In the genomic region with DNA sequence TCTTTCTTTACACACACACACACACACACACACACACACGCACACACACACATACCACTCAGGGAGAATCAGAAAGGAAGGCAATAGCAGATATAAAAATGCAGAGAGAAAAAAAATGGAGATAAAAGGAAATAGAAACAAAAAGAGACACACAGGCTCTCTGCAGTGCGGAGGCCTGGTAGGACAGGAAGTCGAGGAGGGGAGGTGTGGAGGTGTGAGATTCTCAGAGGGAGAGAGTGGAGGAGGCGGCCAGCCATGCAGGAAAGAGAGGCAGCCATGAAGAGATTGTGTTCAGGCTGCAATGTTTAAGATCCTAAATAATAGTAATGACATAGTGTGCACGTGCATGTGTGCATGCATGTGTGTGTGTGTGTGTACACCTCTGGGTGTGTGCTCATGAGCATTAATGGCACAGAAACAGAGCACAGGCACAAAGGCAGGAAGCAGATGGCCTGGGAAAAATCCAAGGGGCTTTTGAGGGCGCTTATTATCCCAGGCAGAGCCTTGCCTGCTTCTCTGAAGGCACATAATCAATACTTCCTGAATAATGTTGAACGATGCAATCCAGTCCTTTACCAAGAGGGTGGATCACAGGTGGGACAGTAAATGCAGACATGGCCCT, we compare ENCODE assay signal across 9 cellular contexts.
DNase-seq lines count a peak whose midpoint lies in the region; ATAC-seq and TF ChIP-seq lines count a peak whose summit lies in the region.
"Had no signal": no experiment of that assay in that cellular context is flagged by ENCODE, and none has a peak within 500 bp of the region (broad histone marks: within the 10 kb centered on the region; RNA-seq: fewer than 3 reads in every experiment).

No MANE protein-coding gene starts in this region.

- peak; percentile 67 for DNase-seq in activated CD4-positive, alpha-beta T cell treated with anti-CD3 and anti-CD28 coated beads for 36 hours
- DNase-seq in activated CD4-positive, alpha-beta T cell treated with anti-CD3 and anti-CD28 coated beads, Interleukin-2, amount 50 U/mL, for 1 hour, result no peak
- peak; percentile 84 for DNase-seq in NCI-H82 treated with DMSO at 0.1 percent for 48 hours (lab: John Stamatoyannopoulos, UW; ENCODE audit: unreplicated experiment)
- DNase-seq in effector memory CD8-positive, alpha-beta T cell, result peak; percentile 4 to 36 (median 18)
- peak; percentile 30 for DNase-seq in stimulated activated CD8-positive, alpha-beta memory T cell treated with anti-CD3 and anti-CD28 coated beads, Interleukin-4, amount 100 ng/mL, for 48 hours
- DNase-seq in coronary artery (ENCODE audit: low spot score), result no peak
- no peak for DNase-seq in COLO829 (ENCODE audit: low spot score)
- DNase-seq: NCI-H1417 treated with DMSO at 0.1 percent for 48 hours had no signal

- H3K4me3 Mint-ChIP-seq in activated CD4-positive, alpha-beta T cell treated with anti-CD3 and anti-CD28 coated beads for 36 hours, result peak overlapping the region; percentile 2
- peak overlapping the region; percentile 44 to 69 for H3K4me3 Mint-ChIP-seq in effector memory CD8-positive, alpha-beta T cell

- peaks cover 40% of the 10 kb centered on the region for H3K4me1 Mint-ChIP-seq in activated CD4-positive, alpha-beta T cell treated with anti-CD3 and anti-CD28 coated beads for 36 hours
- peaks cover 25 to 33% of the 10 kb centered on the region in 2 donors for H3K4me1 Mint-ChIP-seq in effector memory CD8-positive, alpha-beta T cell (ENCODE audit: low read depth in 2 of 2)

- TF ChIP-seq CTCF in coronary artery (IDR thresholded peaks at IDR 0.05), result no peak

- H3K9me3 Mint-ChIP-seq in activated CD4-positive, alpha-beta T cell treated with anti-CD3 and anti-CD28 coated beads for 36 hours (ENCODE audit: low read depth), result no peaks in the 10 kb centered on the region
- no peaks in the 10 kb centered on the region for H3K9me3 Mint-ChIP-seq in effector memory CD8-positive, alpha-beta T cell

- intact Hi-C loops in activated CD4-positive, alpha-beta T cell treated with anti-CD3 and anti-CD28 coated beads for 36 hours (cut with DNase I, micrococcal nuclease), result no loop called here

- H3K4me3 ChIP-seq in coronary artery, result no peak overlapping the region

- POLR2A ChIA-PET in activated CD4-positive, alpha-beta T cell treated with anti-CD3 and anti-CD28 coated beads for 36 hours (lab: Charles Lee), result no interaction called here

- no peak overlapping the region for H3K27ac ChIP-seq in coronary artery

- peak; percentile 90 for ATAC-seq in activated CD4-positive, alpha-beta T cell treated with anti-CD3 and anti-CD28 coated beads for 36 hours
- peak; percentile 86 for ATAC-seq in effector memory CD8-positive, alpha-beta T cell (replicated peaks)
- ATAC-seq in GM21515 (IDR thresholded peaks at IDR 0.05; ENCODE audit: unreplicated experiment), result no peak

- H3K27ac Mint-ChIP-seq in activated CD4-positive, alpha-beta T cell treated with anti-CD3 and anti-CD28 coated beads for 36 hours, result peak overlapping the region; percentile 83
- H3K27ac Mint-ChIP-seq in effector memory CD8-positive, alpha-beta T cell, result peak overlapping the region; percentile 74 to 98

- no peaks in the 10 kb centered on the region for H3K36me3 Mint-ChIP-seq in activated CD4-positive, alpha-beta T cell treated with anti-CD3 and anti-CD28 coated beads for 36 hours (ENCODE audit: low read depth)
- peaks cover 6% of the 10 kb centered on the region for H3K36me3 Mint-ChIP-seq in effector memory CD8-positive, alpha-beta T cell (ENCODE audit: insufficient read depth)

- no peaks in the 10 kb centered on the region for H3K27me3 Mint-ChIP-seq in activated CD4-positive, alpha-beta T cell treated with anti-CD3 and anti-CD28 coated beads for 36 hours
- H3K27me3 Mint-ChIP-seq in effector memory CD8-positive, alpha-beta T cell, result peaks cover 7 to 9% of the 10 kb centered on the region in 2 donors

- CTCF ChIA-PET in activated CD4-positive, alpha-beta T cell treated with anti-CD3 and anti-CD28 coated beads for 36 hours (lab: Charles Lee), result interaction anchor here (0.7 kb wide), 1 partner anchor 356 kb away, joined by 4 read pairs; no protein-coding TSS in a partner anchor

Comparison
In these comparisons a context has a peak if more than half of its experiments do, and no peak if none do; other contexts are left out.
1. DNase-seq: peak in activated CD4-positive, alpha-beta T cell treated with anti-CD3 and anti-CD28 coated beads for 36 hours (single experiment), NCI-H82 treated with DMSO at 0.1 percent for 48 hours (single experiment), effector memory CD8-positive, alpha-beta T cell (3 of 3) and stimulated activated CD8-positive, alpha-beta memory T cell treated with anti-CD3 and anti-CD28 coated beads, Interleukin-4, amount 100 ng/mL, for 48 hours (single experiment); none in activated CD4-positive, alpha-beta T cell treated with anti-CD3 and anti-CD28 coated beads, Interleukin-2, amount 50 U/mL, for 1 hour (single experiment), coronary artery (single experiment) and COLO829 (single experiment).